22 cellular contexts compared by ENCODE assay signal in the genomic region with DNA sequence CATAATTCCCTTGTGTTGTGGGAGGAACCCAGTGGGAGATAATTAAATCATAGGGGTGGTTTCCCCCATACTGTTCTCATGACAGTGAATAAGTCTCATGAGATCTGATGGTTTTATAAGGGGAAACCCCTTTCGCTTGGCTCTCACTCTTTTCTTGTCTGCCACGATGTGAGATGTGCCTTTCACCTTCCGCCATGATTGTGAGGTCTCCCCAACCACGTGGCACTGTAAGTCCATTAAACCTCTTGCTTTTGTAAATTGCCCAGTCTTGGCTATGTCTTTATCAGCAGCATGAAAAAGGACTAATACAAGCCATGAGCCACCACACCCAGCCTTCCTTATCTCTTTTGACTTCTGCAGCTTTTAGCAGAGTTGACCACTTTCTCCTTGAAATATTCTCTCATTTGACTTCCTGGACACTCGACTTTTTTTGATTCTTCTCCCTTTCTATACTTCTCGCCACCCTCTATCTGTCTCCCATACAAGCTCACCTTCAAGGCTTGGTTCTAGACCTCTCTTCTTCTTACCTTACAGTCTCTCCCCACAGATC. TPM values are rescaled to one million over a fixed set of nuclear protein-coding genes. Genes with fewer than 3 reads are reported as not detected.
DNase-seq lines count a peak whose midpoint lies in the region; TF ChIP-seq lines count a peak whose summit lies in the region.
"Had no signal": no experiment of that assay in that cellular context is flagged by ENCODE, and none has a peak within 500 bp of the region (broad histone marks: within the 10 kb centered on the region; RNA-seq: fewer than 3 reads in every experiment).

No MANE protein-coding gene starts in this region.

- peaks cover 20% of the 10 kb centered on the region for H3K36me3 Mint-ChIP-seq in activated naive CD8-positive, alpha-beta T cell
- peaks cover 26% of the 10 kb centered on the region for H3K36me3 Mint-ChIP-seq in activated naive CD8-positive, alpha-beta T cell treated with anti-CD3 and anti-CD28 coated beads for 36 hours
- peaks cover 24% of the 10 kb centered on the region for H3K36me3 Mint-ChIP-seq in brain

- H3K9me3 ChIP-seq in skeletal muscle tissue (ENCODE audit: control insufficient read depth in 3 of 3, low read length in 3 of 3), result no peaks in the 10 kb centered on the region
- H3K9me3 ChIP-seq: Caco-2, lower lobe of right lung, MG63, SJCRH30, testis had no signal

- H3K9me3 Mint-ChIP-seq in activated naive CD8-positive, alpha-beta T cell (ENCODE audit: low read depth), result peaks cover 8% of the 10 kb centered on the region
- peaks cover 14% of the 10 kb centered on the region for H3K9me3 Mint-ChIP-seq in activated naive CD8-positive, alpha-beta T cell treated with anti-CD3 and anti-CD28 coated beads for 36 hours
- H3K9me3 Mint-ChIP-seq in brain, result no peaks in the 10 kb centered on the region
- H3K9me3 Mint-ChIP-seq: activated naive CD8-positive, alpha-beta T cell treated with anti-CD3 and anti-CD28 coated beads, Interleukin-2, amount 10 ng/mL, durations not matched to agents 7 days and 5 days; T-helper 1 cell treated with Interleukin-12 subunit alpha and Interleukin-12 subunit beta and Interleukin-4 antibody, amounts not matched to agents 30 μg/mL and 1 μg/mL, for 36 hours had no signal

- no peak for DNase-seq in activated naive CD8-positive, alpha-beta T cell treated with anti-CD3 and anti-CD28 coated beads for 36 hours
- DNase-seq in HUDEP-2 (lab: John Stamatoyannopoulos, UW; ENCODE audit: unreplicated experiment in 76 of 76) (peak in 70 of 76 experiments; percentile 11 to 86 (median 48)), NCI-H1048 (lab: John Stamatoyannopoulos, UW) (no peak), HK-2 (ENCODE audit: unreplicated experiment) (no peak), DMS 273 (lab: John Stamatoyannopoulos, UW; ENCODE audit: unreplicated experiment) (no peak)
- DNase-seq: activated CD4-positive, CD25-positive, alpha-beta regulatory T cell; activated naive CD8-positive, alpha-beta T cell treated with anti-CD3 and anti-CD28 coated beads, Interleukin-2, amount 10 ng/mL, durations not matched to agents 7 days and 5 days; Caco-2; foreskin fibroblast; IMR-90; lower lobe of right lung; MG63; NCI-H1694; NCI-H774; testis had no signal

- H3K4me3 ChIP-seq in skeletal muscle tissue (ENCODE audit: low read length in 3 of 3), result peak overlapping the region in 1 of 3 donors; percentile 91
- H3K4me3 ChIP-seq: hepatocyte, lower lobe of right lung, MG63, SJCRH30, testis had no signal

- no peak overlapping the region for H3K9ac ChIP-seq in skeletal muscle tissue (ENCODE audit: low read depth in 1 of 3, low read length in 3 of 3)

- H3K27ac ChIP-seq in skeletal muscle tissue (ENCODE audit: low read depth, low read length), result peak overlapping the region; percentile 27
- H3K27ac ChIP-seq: hepatocyte, HL-60, lower lobe of right lung, SJCRH30, testis had no signal

- peak overlapping the region; percentile 67 for H3K27ac Mint-ChIP-seq in activated naive CD8-positive, alpha-beta T cell
- H3K27ac Mint-ChIP-seq in activated naive CD8-positive, alpha-beta T cell treated with anti-CD3 and anti-CD28 coated beads for 36 hours, result no peak overlapping the region
- peak overlapping the region in 2 of 5 experiments; percentile 95 to 96 for H3K27ac Mint-ChIP-seq in brain
- H3K27ac Mint-ChIP-seq: T-helper 1 cell treated with Interleukin-12 subunit alpha and Interleukin-12 subunit beta and Interleukin-4 antibody, amounts not matched to agents 30 μg/mL and 1 μg/mL, for 36 hours had no signal

- H3K4me1 ChIP-seq in skeletal muscle tissue (ENCODE audit: control insufficient read depth in 3 of 3, insufficient read depth in 3 of 3, low read length in 3 of 3), result peaks cover 16 to 28% (median 20%) of the 10 kb centered on the region in 3 donors

- peak overlapping the region; percentile 57 for H3K4me3 Mint-ChIP-seq in activated naive CD8-positive, alpha-beta T cell
- no peak overlapping the region for H3K4me3 Mint-ChIP-seq in activated naive CD8-positive, alpha-beta T cell treated with anti-CD3 and anti-CD28 coated beads for 36 hours
- peak overlapping the region; percentile 37 to 97 (median 50) for H3K4me3 Mint-ChIP-seq in brain
- H3K4me3 Mint-ChIP-seq: activated naive CD8-positive, alpha-beta T cell treated with anti-CD3 and anti-CD28 coated beads, Interleukin-2, amount 10 ng/mL, durations not matched to agents 7 days and 5 days; T-helper 1 cell treated with Interleukin-12 subunit alpha and Interleukin-12 subunit beta and Interleukin-4 antibody, amounts not matched to agents 30 μg/mL and 1 μg/mL, for 36 hours had no signal

- H3K36me3 ChIP-seq in skeletal muscle tissue (ENCODE audit: control insufficient read depth in 3 of 3, insufficient read depth in 3 of 3, low read length in 3 of 3), result peaks cover 3 to 25% (median 12%) of the 10 kb centered on the region in 3 donors

- no peaks in the 10 kb centered on the region for H3K27me3 ChIP-seq in skeletal muscle tissue (ENCODE audit: control insufficient read depth in 3 of 3, insufficient read depth in 3 of 3, low read length in 3 of 3)
- H3K27me3 ChIP-seq: hepatocyte, MG63, SJCRH30, testis had no signal

- TF ChIP-seq CTCF in brain (conservative IDR thresholded peaks at IDR 0.05), result no peak

- H3K27me3 Mint-ChIP-seq in activated naive CD8-positive, alpha-beta T cell, result no peaks in the 10 kb centered on the region
- no peaks in the 10 kb centered on the region for H3K27me3 Mint-ChIP-seq in activated naive CD8-positive, alpha-beta T cell treated with anti-CD3 and anti-CD28 coated beads for 36 hours
- H3K27me3 Mint-ChIP-seq in brain, result peaks cover 3% of the 10 kb centered on the region
- H3K27me3 Mint-ChIP-seq: activated naive CD8-positive, alpha-beta T cell treated with anti-CD3 and anti-CD28 coated beads, Interleukin-2, amount 10 ng/mL, durations not matched to agents 7 days and 5 days had no signal

- peaks cover 48% of the 10 kb centered on the region for H3K4me1 Mint-ChIP-seq in activated naive CD8-positive, alpha-beta T cell (ENCODE audit: low read depth)
- H3K4me1 Mint-ChIP-seq in activated naive CD8-positive, alpha-beta T cell treated with anti-CD3 and anti-CD28 coated beads for 36 hours, result peaks cover 34% of the 10 kb centered on the region
- H3K4me1 Mint-ChIP-seq in brain, result peaks cover 58% of the 10 kb centered on the region

RNA-seq across cellular contexts. Expression of a gene that starts 2.3 kb away (rescaled TPM):
- total RNA-seq in activated naive CD8-positive, alpha-beta T cell treated with anti-CD3 and anti-CD28 coated beads for 36 hours, result 1 to 10 TPM; 4.1 to 6.6 TPM
- 5.0 TPM for polyA plus RNA-seq in brain (ENCODE audit: insufficient read depth, low read depth, low replicate concordance)
- 9.9 TPM for total RNA-seq in skeletal muscle tissue

RNA-seq across cellular contexts. Expression of a gene that starts 29.0 kb away (rescaled TPM):
- 10 to 100 TPM; 33.2 to 37.7 TPM for total RNA-seq in activated naive CD8-positive, alpha-beta T cell treated with anti-CD3 and anti-CD28 coated beads for 36 hours
- polyA plus RNA-seq in brain (ENCODE audit: insufficient read depth, low read depth, low replicate concordance), result 9.7 TPM
- total RNA-seq in skeletal muscle tissue, result 42.3 TPM

Comparison
In these comparisons a context has a peak if more than half of its experiments do, and no peak if none do; other contexts are left out.
1. DNase-seq: peak in HUDEP-2 (70 of 76); none in activated naive CD8-positive, alpha-beta T cell treated with anti-CD3 and anti-CD28 coated beads for 36 hours (single experiment), NCI-H1048 (single experiment), HK-2 (single experiment) and DMS 273 (single experiment).